ENCODE assay signal across 23 cellular contexts in the genomic region with DNA sequence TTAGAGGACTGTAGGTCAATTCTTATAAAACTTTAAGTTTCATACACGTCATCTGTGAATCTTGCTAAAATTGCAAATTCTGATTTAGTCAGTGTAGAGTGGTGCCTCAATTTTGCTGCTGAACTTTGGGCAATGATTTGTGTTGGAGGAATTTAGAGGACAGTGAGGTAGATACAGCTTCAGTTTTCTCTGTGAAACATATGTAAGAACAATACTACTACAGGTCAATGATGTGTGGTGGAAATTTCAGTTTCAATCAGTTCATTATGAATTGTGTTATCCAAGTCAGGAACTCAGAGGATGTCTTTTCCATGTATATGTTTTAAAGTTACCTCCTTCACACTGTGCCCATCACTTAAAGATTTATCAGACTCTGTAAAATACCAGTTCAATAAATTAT.
"Had no signal": no experiment of that assay in that cellular context is flagged by ENCODE, and none has a peak within 500 bp of the region (broad histone marks: within the 10 kb centered on the region; RNA-seq: fewer than 3 reads in every experiment).

No MANE protein-coding gene starts in this region.

- H3K4me2 ChIP-seq: neural progenitor cell had no signal

- H3K36me3 ChIP-seq: esophagus squamous epithelium, neural progenitor cell, prostate gland, right atrium auricular region, tibial artery had no signal

- H2AFZ ChIP-seq: neural progenitor cell had no signal

- H3K9me3 ChIP-seq: esophagus squamous epithelium, prostate gland, right atrium auricular region, testis, tibial artery had no signal

- H3K27ac ChIP-seq: esophagus squamous epithelium, neural progenitor cell, prostate gland, right atrium auricular region, testis, tibial artery had no signal

- ATAC-seq: effector memory CD8-positive, alpha-beta T cell; left lobe of liver; naive thymus-derived CD4-positive, alpha-beta T cell; sciatic nerve; stimulated activated memory B cell treated with anti-CD40 and anti-IgM and Interleukin-4, amounts not matched to agents 10 μg/mL and 1 μg/mL and 100 μg/mL, for 72 hours; stimulated activated naive CD8-positive, alpha-beta T cell treated with anti-CD3 and anti-CD28 coated beads, Interleukin-15, Interleukin-2, amounts not matched to agents 100 U/mL and 50 U/mL, for 24 hours had no signal

- H3K4me1 ChIP-seq: esophagus squamous epithelium, neural progenitor cell, prostate gland, right atrium auricular region, testis, tibial artery had no signal

- H3K27me3 ChIP-seq: esophagus squamous epithelium, neural progenitor cell, right atrium auricular region, testis, tibial artery had no signal

- FAIRE-seq: kidney had no signal

- H3K4me3 ChIP-seq: esophagus squamous epithelium, lung, neural progenitor cell, prostate gland, right atrium auricular region, testis, tibial artery had no signal

- DNase-seq: cortex of kidney; effector memory CD8-positive, alpha-beta T cell; erythroblast; esophagus squamous epithelium; foreskin melanocyte; head of caudate nucleus; kidney; midbrain; naive thymus-derived CD4-positive, alpha-beta T cell; nucleus accumbens; stimulated activated CD4-positive, alpha-beta T cell treated with anti-CD3 and anti-CD28 coated beads, Interleukin-2, amount 100 ng/mL, for 24 hours; stimulated activated CD4-positive, alpha-beta T cell treated with anti-CD3 and anti-CD28 coated beads, Interleukin-4, amount 100 ng/mL, for 24 hours; stimulated activated naive CD8-positive, alpha-beta T cell treated with anti-CD3 and anti-CD28 coated beads, Interleukin-15, Interleukin-2, amounts not matched to agents 100 U/mL and 50 U/mL, for 24 hours; substantia nigra; testis; tibial artery had no signal

- H3K9ac ChIP-seq: neural progenitor cell had no signal
